In genomic region chr2:190359896-190360376, GRCh38 we compare ENCODE assay signal across 1 cellular context.
TF ChIP-seq lines count a peak whose summit lies in the region.

No MANE protein-coding gene starts in this region.

TF ChIP-seq in K562, 482 proteins besides CTCF, POLR2A, EP300 and RAD21 (continued from another document):
- TF ChIP-seq ZNF395 (CRISPR knock-in tag; IDR thresholded peaks at IDR 0.05): 0 out of 2 replicates have a peak, but pooled peaks have one; percentile 26
- TF ChIP-seq CBFA2T3 (IDR thresholded peaks at IDR 0.05): 0 out of 2 replicates have a peak, but pooled peaks have one; percentile 46
- no peak for TF ChIP-seq TAF15 (IDR thresholded peaks at IDR 0.05; ENCODE audit: low read depth, low read length)
TF ChIP-seq in K562: peak in this region for 3.
